Comparison of ENCODE assay signal across 1 cellular context in genomic region chr16:78877114-78877513, GRCh38.
A peak's percentile ranks its signal among the peaks of the same experiment; 100 is the strongest.
TF ChIP-seq lines count a peak whose summit lies in the region.

No MANE protein-coding gene starts in this region.

TF ChIP-seq in GM23338, 12 proteins besides CTCF, POLR2A, EP300 and RAD21 (continued from another document):
- TF ChIP-seq ZNF462 (CRISPR knock-in tag; IDR thresholded peaks at IDR 0.05), result peak; percentile 67; the same call in 1 of the 2 replicates
